In the genomic region with DNA sequence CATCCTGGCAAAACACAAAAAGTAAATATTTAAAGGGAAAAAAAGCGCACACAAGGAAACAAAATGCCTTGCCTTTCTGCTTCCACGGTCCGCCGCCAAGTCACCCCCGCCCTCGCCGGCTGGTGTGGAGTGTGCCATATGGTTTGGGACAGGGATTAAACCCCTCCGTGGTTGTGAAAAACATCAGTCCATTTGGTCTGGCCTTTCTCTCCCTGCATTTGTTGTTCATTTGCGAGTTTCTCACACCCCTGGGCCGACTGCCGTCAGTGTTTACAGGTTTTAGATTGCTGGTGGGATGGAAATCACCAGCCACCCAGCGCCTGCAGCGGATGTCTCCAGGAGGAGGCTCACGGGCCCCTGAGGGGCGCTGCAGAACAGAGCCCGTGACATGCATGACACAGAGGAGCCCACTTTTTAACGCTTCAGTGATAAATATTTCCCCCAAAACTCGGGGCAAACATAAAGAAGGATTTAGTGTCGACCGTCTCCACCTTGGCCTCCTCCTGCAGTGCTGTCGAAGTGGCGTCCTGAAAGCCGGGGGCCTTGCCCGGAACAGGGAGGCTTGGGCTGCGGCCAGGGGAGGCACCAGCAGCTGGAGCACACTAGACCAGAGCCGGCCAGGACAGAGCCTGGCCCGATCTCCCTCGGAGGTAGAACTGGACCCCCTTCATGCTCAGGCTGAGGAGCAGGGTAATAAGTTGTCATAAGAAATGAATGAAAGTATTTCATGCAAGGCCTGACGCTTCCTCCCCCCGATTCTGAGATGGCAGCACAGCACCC, we compare ENCODE assay signal across 16 cellular contexts.
DNase-seq lines count a peak whose midpoint lies in the region; TF ChIP-seq lines count a peak whose summit lies in the region.
"Had no signal": no experiment of that assay in that cellular context is flagged by ENCODE, and none has a peak within 500 bp of the region (broad histone marks: within the 10 kb centered on the region; RNA-seq: fewer than 3 reads in every experiment).

No MANE protein-coding gene starts in this region.

- DNase-seq in DMS 273 (lab: John Stamatoyannopoulos, UW; ENCODE audit: unreplicated experiment) (peak; percentile 85), Peyer's patch (no peak), foreskin fibroblast (peak; percentile 18 to 56), sigmoid colon (peak; percentile 71), mesothelial cell of epicardium (ENCODE audit: low spot score in 2 of 2, unreplicated experiment in 2 of 2) (no peak), EL (no peak), SIG-M5 (lab: John Stamatoyannopoulos, UW) (no peak)
- no peak for DNase-seq in stimulated activated CD4-positive, alpha-beta T cell treated with anti-CD3 and anti-CD28 coated beads, Interleukin-4, amount 100 ng/mL, for 4 hours
- DNase-seq: activated B cell treated with CpG ODN at 0.5 μM for 24 hours; activated T-cell treated with anti-CD3 and anti-CD28 coated beads, Interleukin-2, amount 50 U/mL, for 72 hours; Karpas-422; left cardiac atrium; NCI-H2029 treated with DMSO at 0.1 percent for 48 hours; stimulated activated CD4-positive, alpha-beta T cell treated with anti-CD3 and anti-CD28 coated beads, Interleukin-4, amount 100 ng/mL, for 24 hours had no signal

- H3K9me3 ChIP-seq in Peyer's patch: no peaks in the 10 kb centered on the region
- no peaks in the 10 kb centered on the region for H3K9me3 ChIP-seq in sigmoid colon
- H3K9me3 ChIP-seq: HAP-1 had no signal

- H3K4me1 ChIP-seq in Peyer's patch: peaks cover 0 to 13% (median 3%) of the 10 kb centered on the region in 4 donors
- peaks cover 0 to 60% (median 55%) of the 10 kb centered on the region in 4 donors for H3K4me1 ChIP-seq in sigmoid colon

- peaks cover 5% of the 10 kb centered on the region for H3K27me3 Mint-ChIP-seq in mesothelial cell of epicardium (ENCODE audit: low read depth)

- no peaks in the 10 kb centered on the region for H3K36me3 Mint-ChIP-seq in mesothelial cell of epicardium

- H3K4me3 Mint-ChIP-seq in mesothelial cell of epicardium: no peak overlapping the region
- H3K4me3 Mint-ChIP-seq: activated B cell treated with CpG ODN at 0.5 μM for 24 hours; activated T-cell treated with anti-CD3 and anti-CD28 coated beads, Interleukin-2, amount 50 U/mL, for 72 hours had no signal

- H3K27me3 ChIP-seq in Peyer's patch (no peaks in the 10 kb centered on the region), sigmoid colon (no peaks in the 10 kb centered on the region)

- no peaks in the 10 kb centered on the region for H3K36me3 ChIP-seq in Peyer's patch
- no peaks in the 10 kb centered on the region for H3K36me3 ChIP-seq in sigmoid colon
- H3K36me3 ChIP-seq: HAP-1 had no signal

- H3K4me1 Mint-ChIP-seq in mesothelial cell of epicardium: peaks cover 18% of the 10 kb centered on the region

- TF ChIP-seq EP300 in sigmoid colon (IDR thresholded peaks at IDR 0.05): no peak

- no peaks in the 10 kb centered on the region for H3K9me3 Mint-ChIP-seq in mesothelial cell of epicardium
- H3K9me3 Mint-ChIP-seq: activated B cell treated with CpG ODN at 0.5 μM for 24 hours; activated T-cell treated with anti-CD3 and anti-CD28 coated beads, Interleukin-2, amount 50 U/mL, for 72 hours had no signal

- WGBS in sigmoid colon, 2 donors: 75 to 82% methylated on average over 30 of the region's 30 CpGs

- intact Hi-C loops in sigmoid colon (cut with DNase I): no loop called here

- H3K27ac Mint-ChIP-seq in mesothelial cell of epicardium: no peak overlapping the region
- H3K27ac Mint-ChIP-seq: activated B cell treated with CpG ODN at 0.5 μM for 24 hours; activated T-cell treated with anti-CD3 and anti-CD28 coated beads, Interleukin-2, amount 50 U/mL, for 72 hours had no signal

- H3K4me3 ChIP-seq in Peyer's patch (no peak overlapping the region), foreskin fibroblast (ENCODE audit: low read depth in 1 of 2, low read length in 2 of 2) (peak overlapping the region in 1 of 2 donors; percentile 41), sigmoid colon (peak overlapping the region in 1 of 4 donors; percentile 1)
- H3K4me3 ChIP-seq: HAP-1 had no signal

- no peak for TF ChIP-seq POLR2A in Peyer's patch (IDR thresholded peaks at IDR 0.05)
- TF ChIP-seq POLR2A in sigmoid colon (IDR thresholded peaks at IDR 0.05): no peak

- TF ChIP-seq CTCF in Peyer's patch (IDR thresholded peaks at IDR 0.05) (no peak), foreskin fibroblast (IDR thresholded peaks at IDR 0.05; ENCODE audit: low read depth, low read length) (no peak), sigmoid colon (IDR thresholded peaks at IDR 0.05) (no peak), mesothelial cell of epicardium (IDR thresholded peaks at IDR 0.05; ENCODE audit: unreplicated experiment) (no peak)

- H3K27ac ChIP-seq in Peyer's patch: peak overlapping the region; percentile 50 to 81 (median 64)
- H3K27ac ChIP-seq in sigmoid colon: peak overlapping the region; percentile 79 to 85 (median 80)
- H3K27ac ChIP-seq: C4-2B had no signal

Comparison
In these comparisons a context has a peak if more than half of its experiments do, and no peak if none do; other contexts are left out.
1. DNase-seq: peak in DMS 273 (single experiment), foreskin fibroblast (2 of 2) and sigmoid colon (single experiment); none in Peyer's patch (0 of 3), mesothelial cell of epicardium (0 of 2), stimulated activated CD4-positive, alpha-beta T cell treated with anti-CD3 and anti-CD28 coated beads, Interleukin-4, amount 100 ng/mL, for 4 hours (0 of 2), EL (single experiment) and SIG-M5 (single experiment).